ENCODE assay signal across 1 cellular context in genomic region chr3:4994823-4995499, GRCh38.
TF ChIP-seq lines count a peak whose summit lies in the region.

No MANE protein-coding gene starts in this region.

TF ChIP-seq in K562, 482 proteins besides CTCF, POLR2A, EP300 and RAD21 (continued from another document and continues in another):
- TF ChIP-seq ZNF431 (CRISPR knock-in tag; IDR thresholded peaks at IDR 0.05) (0 out of 2 replicates have a peak, but pooled peaks have one; percentile 32), ZFP36 (IDR thresholded peaks at IDR 0.05; ENCODE audit: low read depth, low read length, partially characterized antibody) (no peak), KDM2B (CRISPR knock-in tag; IDR thresholded peaks at IDR 0.05) (0 out of 2 replicates have a peak, but pooled peaks have one; percentile 3), TAF7 (tag; IDR thresholded peaks at IDR 0.05) (peak; percentile 50), ZNF584 (CRISPR knock-in tag; IDR thresholded peaks at IDR 0.05; ENCODE audit: low read depth) (peak; percentile 86), ZBTB34 (CRISPR knock-in tag; IDR thresholded peaks at IDR 0.05) (peak; percentile 49; the same call in 1 of the 2 replicates), NR2C1 (IDR thresholded peaks at IDR 0.05) (no peak), NR2C1 (tag; IDR thresholded peaks at IDR 0.05) (peak; percentile 70; the same call in 1 of the 2 replicates), MAZ (CRISPR knock-in tag; conservative IDR thresholded peaks at IDR 0.05 in 1 of 2, IDR thresholded peaks at IDR 0.05 in 1 of 2) (peak; percentile 65 to 87), ZNF12 (CRISPR knock-in tag; IDR thresholded peaks at IDR 0.05) (0 out of 2 replicates have a peak, but pooled peaks have one; percentile 23), TBL1XR1 (IDR thresholded peaks at IDR 0.05; ENCODE audit: low read length in 2 of 2) (no peak; a peak in 1 of 4 replicates), RERE (CRISPR knock-in tag; IDR thresholded peaks at IDR 0.05; ENCODE audit: borderline replicate concordance) (no peak), MAFK (IDR thresholded peaks at IDR 0.05; ENCODE audit: low read length) (peak; percentile 84), SMARCC2 (IDR thresholded peaks at IDR 0.05; ENCODE audit: low read depth) (0 out of 2 replicates have a peak, but pooled peaks have one; percentile 44), BRCA1 (IDR thresholded peaks at IDR 0.05) (no peak), BRCA1 (CRISPR knock-in tag; IDR thresholded peaks at IDR 0.05) (no peak), ZBTB7A (IDR thresholded peaks at IDR 0.05; ENCODE audit: borderline replicate concordance, control insufficient read depth, low read depth, low read length) (peak; percentile 71; the same call in 1 of the 2 replicates), CREB5 (CRISPR knock-in tag; IDR thresholded peaks at IDR 0.05) (no peak; the same call in 1 of the 2 replicates), ERF (CRISPR knock-in tag; IDR thresholded peaks at IDR 0.05) (peak; percentile 84), BCOR (IDR thresholded peaks at IDR 0.05) (peak; percentile 35; the same call in 1 of the 2 replicates), HDAC1 (IDR thresholded peaks at IDR 0.05) (peak in 1 of 2 experiments; percentile 69; a peak in 2 of 4 replicates), ZNF134 (CRISPR knock-in tag; conservative IDR thresholded peaks at IDR 0.05) (peak; percentile 59; the same call in 1 of the 2 replicates), GATAD2B (IDR thresholded peaks at IDR 0.05; ENCODE audit: borderline replicate concordance) (no peak), FIP1L1 (IDR thresholded peaks at IDR 0.05; ENCODE audit: low read depth, low read length, poor library complexity, severe bottlenecking) (no peak), MNT (conservative IDR thresholded peaks at IDR 0.05) (no peak), ZNF23 (CRISPR knock-in tag; IDR thresholded peaks at IDR 0.05) (peak; percentile 71), SRSF7 (optimal IDR thresholded peaks at IDR 0.05; ENCODE audit: low read depth, low read length) (no peak), KLF1 (tag; IDR thresholded peaks at IDR 0.05) (peak; percentile 15; the same call in 1 of the 2 replicates), CC2D1A (IDR thresholded peaks at IDR 0.05) (no peak), BRD9 (IDR thresholded peaks at IDR 0.05; ENCODE audit: low read depth, partially characterized antibody) (peak; percentile 90), ZBTB17 (CRISPR knock-in tag; IDR thresholded peaks at IDR 0.05) (peak; percentile 90), TOE1 (IDR thresholded peaks at IDR 0.05; ENCODE audit: borderline replicate concordance) (peak; percentile 57; the same call in 1 of the 2 replicates), TOE1 (CRISPR knock-in tag; IDR thresholded peaks at IDR 0.05; ENCODE audit: borderline replicate concordance, low read depth) (no peak), ZNF609 (CRISPR knock-in tag; IDR thresholded peaks at IDR 0.05; ENCODE audit: borderline replicate concordance) (no peak), RNF2 (IDR thresholded peaks at IDR 0.05) (peak; percentile 51; the same call in 1 of the 2 replicates), MITF (IDR thresholded peaks at IDR 0.05) (peak; percentile 68; the same call in 1 of the 2 replicates), ATF7 (IDR thresholded peaks at IDR 0.05) (peak; percentile 60; the same call in 1 of the 2 replicates), IRF9 (tag; IDR thresholded peaks at IDR 0.05) (peak; percentile 60; the same call in 1 of the 2 replicates), NFE2L1 (tag; IDR thresholded peaks at IDR 0.05; ENCODE audit: borderline replicate concordance, low read depth) (no peak; the same call in 1 of the 2 replicates), MAFF (IDR thresholded peaks at IDR 0.05; ENCODE audit: low read length) (peak; percentile 73), ZNF449 (CRISPR knock-in tag; IDR thresholded peaks at IDR 0.05) (peak; percentile 75), U2AF1 (optimal IDR thresholded peaks at IDR 0.05; ENCODE audit: low read depth, low read length) (no peak), CREM (IDR thresholded peaks at IDR 0.05; ENCODE audit: low read depth) (peak; percentile 68), DACH1 (IDR thresholded peaks at IDR 0.05; ENCODE audit: partially characterized antibody) (no peak), ZNF445 (CRISPR knock-in tag; IDR thresholded peaks at IDR 0.05; ENCODE audit: low read depth) (no peak), NBN (IDR thresholded peaks at IDR 0.05; ENCODE audit: low read depth) (peak; percentile 53), SRSF9 (IDR thresholded peaks at IDR 0.05; ENCODE audit: borderline replicate concordance, low read depth, low read length) (no peak), MYNN (IDR thresholded peaks at IDR 0.05) (peak; percentile 75; the same call in 1 of the 2 replicates), MYNN (CRISPR knock-in tag; IDR thresholded peaks at IDR 0.05) (no peak), KLF6 (CRISPR knock-in tag; IDR thresholded peaks at IDR 0.05; ENCODE audit: borderline replicate concordance) (peak; percentile 75; the same call in 1 of the 2 replicates)
